ENCODE assay signal across 8 cellular contexts in the genomic region with DNA sequence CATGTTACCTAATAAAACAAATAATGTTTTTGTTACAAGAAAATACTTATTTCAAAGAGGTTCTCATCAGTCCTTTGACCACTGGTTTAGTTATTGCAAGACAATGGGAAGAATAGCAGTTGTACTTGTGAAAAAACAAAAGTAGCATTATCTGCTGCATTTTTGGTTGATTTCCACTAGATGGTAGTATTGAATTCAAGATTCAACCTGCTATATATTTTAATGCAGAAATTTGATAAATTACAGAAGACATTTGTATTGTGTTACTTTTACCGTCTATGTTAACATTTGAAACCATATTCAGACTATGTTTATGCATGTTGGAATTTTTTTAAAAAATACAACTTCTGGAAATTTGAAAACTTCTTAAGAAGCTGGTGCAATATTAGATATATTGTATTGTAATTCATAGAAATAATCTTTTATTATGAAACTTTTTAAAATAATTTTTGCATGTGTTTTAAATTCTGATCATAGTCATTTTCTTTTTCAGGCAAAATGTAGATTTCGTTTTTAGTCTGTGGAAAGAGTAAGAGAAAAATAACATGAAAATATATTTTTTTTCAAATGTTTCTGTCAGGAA. TPM values are rescaled to one million over a fixed set of nuclear protein-coding genes. Genes with fewer than 3 reads are reported as not detected.
DNase-seq lines count a peak whose midpoint lies in the region; ATAC-seq and TF ChIP-seq lines count a peak whose summit lies in the region.

No MANE protein-coding gene starts in this region.

- no peaks in the 10 kb centered on the region for H3K9me3 ChIP-seq in OCI-LY7 (ENCODE audit: low read length)

- H3K9me2 ChIP-seq in OCI-LY7 (ENCODE audit: insufficient read depth, low read length): no peaks in the 10 kb centered on the region

- H3K4me2 ChIP-seq in OCI-LY7 (ENCODE audit: low read length): no peak overlapping the region

- CTCF ChIA-PET in OCI-LY7 (lab: Charles Lee; ENCODE audit: unreplicated experiment): no interaction called here

- POLR2A ChIA-PET in OCI-LY7 (lab: Charles Lee): interaction anchor here (0.7 kb wide), 1 partner anchor 202 kb away, joined by 3 read pairs; no protein-coding TSS in a partner anchor

- no peak overlapping the region for H3K4me3 ChIP-seq in GM12864 (ENCODE audit: low read depth, low read length)
- no peak overlapping the region for H3K4me3 ChIP-seq in OCI-LY7 (ENCODE audit: low read depth, low read length, poor library complexity, severe bottlenecking)
- no peak overlapping the region for H3K4me3 ChIP-seq in foreskin fibroblast (ENCODE audit: low read depth in 1 of 2, low read length in 2 of 2)

- no peaks in the 10 kb centered on the region for H3K36me3 ChIP-seq in OCI-LY7 (ENCODE audit: insufficient read depth, low read length)

- peak; percentile 75 for TF ChIP-seq CTCF in 22Rv1 (IDR thresholded peaks at IDR 0.05)
- peak; percentile 24 for TF ChIP-seq CTCF in GM12864 (IDR thresholded peaks at IDR 0.05; ENCODE audit: low read depth, low read length, missing control alignments)
- TF ChIP-seq CTCF in OCI-LY7 (conservative IDR thresholded peaks at IDR 0.05; ENCODE audit: low read length): peak; percentile 84
- peak; percentile 36 for TF ChIP-seq CTCF in foreskin fibroblast (IDR thresholded peaks at IDR 0.05; ENCODE audit: low read depth, low read length)

- no peaks in the 10 kb centered on the region for H3K4me1 ChIP-seq in OCI-LY7 (ENCODE audit: insufficient read depth, low read length, poor library complexity, severe bottlenecking)

- DNase-seq in GM12864 (ENCODE audit: low read depth): no peak
- DNase-seq in OCI-LY7 (ENCODE audit: low spot score): peak; percentile 33
- DNase-seq in foreskin fibroblast: peak in 1 of 2 donors; percentile 39
- DNase-seq in COLO668 (lab: John Stamatoyannopoulos, UW; ENCODE audit: unreplicated experiment): no peak

- no peaks in the 10 kb centered on the region for H4K20me1 ChIP-seq in OCI-LY7 (ENCODE audit: insufficient read depth, low read length)

- ATAC-seq in GM19023 (IDR thresholded peaks at IDR 0.05; ENCODE audit: unreplicated experiment) (no peak), GM21447 (IDR thresholded peaks at IDR 0.05; ENCODE audit: unreplicated experiment) (no peak), GM19328 (IDR thresholded peaks at IDR 0.05; ENCODE audit: unreplicated experiment) (no peak)

- no peak overlapping the region for H2AFZ ChIP-seq in OCI-LY7 (ENCODE audit: low read length)

- intact Hi-C loops in OCI-LY7 (cut with micrococcal nuclease; ENCODE audit: unreplicated experiment): loop anchor here (10.0 kb wide), 1 partner anchor 409 kb away; no protein-coding TSS in a partner anchor

- no TSS peak for BruUV-seq in OCI-LY7 (replicated peaks; lab: Mats Ljungman, UMichigan)

- H3K27ac ChIP-seq in 22Rv1: no peak overlapping the region
- H3K27ac ChIP-seq in OCI-LY7 (ENCODE audit: low read depth, low read length, poor library complexity, severe bottlenecking): no peak overlapping the region

- no peaks in the 10 kb centered on the region for H3K79me2 ChIP-seq in OCI-LY7 (ENCODE audit: insufficient read depth, low read depth, low read length)

RNA-seq across cellular contexts. Expression of gene SPCS3, which starts 56.4 kb away (rescaled TPM):
- total RNA-seq in OCI-LY7 (2014; rRNA removed; shearing (Covaris generic)): 100 and 122 TPM in 2 replicates
- total RNA-seq in OCI-LY7 (2022): 253 and 268 TPM in 2 replicates

Comparison
In these comparisons a context has a peak if more than half of its experiments do, and no peak if none do; other contexts are left out.
1. CTCF ChIP-seq: peak in every context shown above with its lines; median percentile 84 in OCI-LY7; 75 in 22Rv1; 36 in foreskin fibroblast; 24 in GM12864.